24 cellular contexts compared by ENCODE assay signal in the genomic region with DNA sequence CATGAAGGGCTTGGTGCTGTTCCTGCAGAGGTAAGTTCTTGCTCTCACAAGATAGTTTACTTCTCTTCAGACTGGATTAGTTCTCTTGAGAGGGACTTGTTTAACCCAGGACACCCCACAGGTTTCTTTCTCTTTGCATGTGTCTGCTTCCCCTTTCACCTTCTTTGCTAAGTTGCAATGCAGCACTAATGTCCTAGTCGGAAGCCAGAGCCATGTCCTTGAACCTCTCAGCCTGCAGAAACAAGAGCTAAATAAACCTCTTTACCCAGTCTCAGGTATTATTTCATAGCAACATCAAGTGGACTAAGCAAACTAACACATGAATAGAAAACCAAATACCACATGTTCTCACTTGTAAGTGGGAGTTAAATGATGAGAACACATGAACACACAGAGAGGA.
"Had no signal": no experiment of that assay in that cellular context is flagged by ENCODE, and none has a peak within 500 bp of the region (broad histone marks: within the 10 kb centered on the region; RNA-seq: fewer than 3 reads in every experiment).

No MANE protein-coding gene starts in this region.

- H3K4me1 ChIP-seq: gastroesophageal sphincter, heart left ventricle, left ventricle myocardium inferior, right atrium auricular region, tibial artery had no signal

- H3K36me3 ChIP-seq: cardiac muscle cell, gastroesophageal sphincter, heart left ventricle, left ventricle myocardium inferior, prostate gland, right atrium auricular region, tibial artery had no signal

- H3K4me3 ChIP-seq: cardiac muscle cell, gastroesophageal sphincter, heart left ventricle, left ventricle myocardium inferior, mucosa of descending colon, prostate gland, right atrium auricular region, tibial artery had no signal

- DNase-seq: activated CD4-positive, alpha-beta memory T cell treated with anti-CD3 and anti-CD28 coated beads for 36 hours; activated CD4-positive, alpha-beta T cell treated with anti-CD3 and anti-CD28 coated beads for 36 hours; activated CD8-positive, alpha-beta memory T cell treated with anti-CD3 and anti-CD28 coated beads, Interleukin-2, amount 10 ng/mL, durations not matched to agents 7 days and 5 days; activated naive CD4-positive, alpha-beta T cell; activated naive CD8-positive, alpha-beta T cell treated with anti-CD3 and anti-CD28 coated beads, Interleukin-2, amount 10 ng/mL, durations not matched to agents 7 days and 5 days; amygdala; effector CD8-positive, alpha-beta T cell; heart left ventricle; left ventricle myocardium inferior; mucosa of descending colon; naive B cell; stimulated activated naive CD8-positive, alpha-beta T cell treated with anti-CD3 and anti-CD28 coated beads, Interleukin-15, Interleukin-2, amounts not matched to agents 100 U/mL and 50 U/mL, for 24 hours; substantia nigra; tibial artery had no signal

- H3K4me3 Mint-ChIP-seq: activated CD4-positive, alpha-beta memory T cell treated with anti-CD3 and anti-CD28 coated beads for 36 hours; activated CD4-positive, alpha-beta T cell treated with anti-CD3 and anti-CD28 coated beads for 36 hours; activated CD8-positive, alpha-beta memory T cell treated with anti-CD3 and anti-CD28 coated beads, Interleukin-2, amount 10 ng/mL, durations not matched to agents 7 days and 5 days; activated naive CD8-positive, alpha-beta T cell treated with anti-CD3 and anti-CD28 coated beads, Interleukin-2, amount 10 ng/mL, durations not matched to agents 7 days and 5 days; dendritic cell treated with granulocyte-macrophage colony-stimulating factor and Interleukin-4, amounts not matched to agents 40 ng/mL and 50 ng/mL, for 4 days; memory B cell; naive B cell; neural crest cell; WTC11 had no signal

- H3K27ac Mint-ChIP-seq: activated CD4-positive, alpha-beta memory T cell treated with anti-CD3 and anti-CD28 coated beads for 36 hours; activated CD4-positive, alpha-beta T cell treated with anti-CD3 and anti-CD28 coated beads for 36 hours; activated CD8-positive, alpha-beta memory T cell treated with anti-CD3 and anti-CD28 coated beads, Interleukin-2, amount 10 ng/mL, durations not matched to agents 7 days and 5 days; activated naive CD8-positive, alpha-beta T cell treated with anti-CD3 and anti-CD28 coated beads, Interleukin-2, amount 10 ng/mL, durations not matched to agents 7 days and 5 days; dendritic cell treated with granulocyte-macrophage colony-stimulating factor and Interleukin-4, amounts not matched to agents 40 ng/mL and 50 ng/mL, for 4 days; memory B cell; naive B cell; WTC11 had no signal

- H3K36me3 Mint-ChIP-seq: activated CD4-positive, alpha-beta memory T cell treated with anti-CD3 and anti-CD28 coated beads for 36 hours; activated CD8-positive, alpha-beta memory T cell treated with anti-CD3 and anti-CD28 coated beads, Interleukin-2, amount 10 ng/mL, durations not matched to agents 7 days and 5 days; activated naive CD8-positive, alpha-beta T cell treated with anti-CD3 and anti-CD28 coated beads, Interleukin-2, amount 10 ng/mL, durations not matched to agents 7 days and 5 days; memory B cell; naive B cell had no signal

- H3K27me3 Mint-ChIP-seq: activated CD4-positive, alpha-beta memory T cell treated with anti-CD3 and anti-CD28 coated beads for 36 hours; activated CD4-positive, alpha-beta T cell treated with anti-CD3 and anti-CD28 coated beads for 36 hours; activated CD8-positive, alpha-beta memory T cell treated with anti-CD3 and anti-CD28 coated beads, Interleukin-2, amount 10 ng/mL, durations not matched to agents 7 days and 5 days; activated naive CD8-positive, alpha-beta T cell treated with anti-CD3 and anti-CD28 coated beads, Interleukin-2, amount 10 ng/mL, durations not matched to agents 7 days and 5 days; dendritic cell treated with granulocyte-macrophage colony-stimulating factor and Interleukin-4, amounts not matched to agents 40 ng/mL and 50 ng/mL, for 4 days; memory B cell; naive B cell had no signal

- ATAC-seq: activated CD4-positive, alpha-beta T cell treated with anti-CD3 and anti-CD28 coated beads for 36 hours; activated CD8-positive, alpha-beta memory T cell treated with anti-CD3 and anti-CD28 coated beads, Interleukin-2, amount 10 ng/mL, durations not matched to agents 7 days and 5 days; esophagus mucosa; gastroesophageal sphincter; heart left ventricle; mucosa of descending colon; stimulated activated naive CD8-positive, alpha-beta T cell treated with anti-CD3 and anti-CD28 coated beads, Interleukin-15, Interleukin-2, amounts not matched to agents 100 U/mL and 50 U/mL, for 24 hours; WTC11 had no signal

- H3K27me3 ChIP-seq: cardiac muscle cell, gastroesophageal sphincter, heart left ventricle, right atrium auricular region, tibial artery had no signal

- H3K4me1 Mint-ChIP-seq: activated CD4-positive, alpha-beta T cell treated with anti-CD3 and anti-CD28 coated beads for 36 hours; activated CD8-positive, alpha-beta memory T cell treated with anti-CD3 and anti-CD28 coated beads, Interleukin-2, amount 10 ng/mL, durations not matched to agents 7 days and 5 days; activated naive CD8-positive, alpha-beta T cell treated with anti-CD3 and anti-CD28 coated beads, Interleukin-2, amount 10 ng/mL, durations not matched to agents 7 days and 5 days; memory B cell; naive B cell; neural crest cell; WTC11 had no signal

- H3K9me3 ChIP-seq: mucosa of descending colon, prostate gland, tibial artery had no signal

- H3K27ac ChIP-seq: cardiac muscle cell, gastroesophageal sphincter, heart left ventricle, left ventricle myocardium inferior, prostate gland, right atrium auricular region, tibial artery had no signal

- FAIRE-seq: urothelium cell line had no signal
